8 cellular contexts compared by ENCODE assay signal in genomic region chr2:97870396-97870843, GRCh38.
A peak's percentile ranks its signal among the peaks of the same experiment; 100 is the strongest.
DNase-seq lines count a peak whose midpoint lies in the region; ATAC-seq and TF ChIP-seq lines count a peak whose summit lies in the region.

No MANE protein-coding gene starts in this region.

- no peaks in the 10 kb centered on the region for H3K27me3 ChIP-seq in OCI-LY3 (ENCODE audit: low read depth, low read length)
- H3K27me3 ChIP-seq in lung (ENCODE audit: control insufficient read depth, insufficient read depth) = no peaks in the 10 kb centered on the region
- no peaks in the 10 kb centered on the region for H3K27me3 ChIP-seq in upper lobe of left lung

- DNase-seq in AG10803 (ENCODE audit: low read depth) (peak; percentile 98), astrocyte of the spinal cord (ENCODE audit: low read depth, low spot score) (peak; percentile 92), lung (ENCODE audit: low spot score) (no peak), upper lobe of left lung (peak in 1 of 2 donors; percentile 40), NCI-H2196 (lab: John Stamatoyannopoulos, UW; ENCODE audit: unreplicated experiment) (no peak)

- peaks cover 66% of the 10 kb centered on the region for H3K79me2 ChIP-seq in OCI-LY3 (ENCODE audit: low read length)

- peaks cover 22% of the 10 kb centered on the region for H3K36me3 ChIP-seq in OCI-LY3 (replicated peaks; ENCODE audit: low read depth, low read length)
- no peaks in the 10 kb centered on the region for H3K36me3 ChIP-seq in lung (ENCODE audit: control insufficient read depth in 2 of 2, insufficient read depth in 2 of 2, low read length in 2 of 2)
- H3K36me3 ChIP-seq in upper lobe of left lung = no peaks in the 10 kb centered on the region

- H3K9ac ChIP-seq in OCI-LY3 (ENCODE audit: low read length) = no peak overlapping the region

- in situ Hi-C loops in astrocyte of the spinal cord (cut with HindIII; ENCODE audit: low sequenced_read_pairs) = no loop called here

- no peak for TF ChIP-seq EP300 in upper lobe of left lung (IDR thresholded peaks at IDR 0.05)

- ATAC-seq in GM18873 (IDR thresholded peaks at IDR 0.05; ENCODE audit: low FRiP score, unreplicated experiment) (peak; percentile 99), HG03095 (IDR thresholded peaks at IDR 0.05; ENCODE audit: unreplicated experiment) (peak; percentile 96), lung (ENCODE audit: insufficient read depth, low FRiP score) (peak; percentile 45), upper lobe of left lung (ENCODE audit: low FRiP score in 2 of 2) (peak; percentile 62 to 70)

- TF ChIP-seq CTCF in AG10803 (conservative IDR thresholded peaks at IDR 0.05; ENCODE audit: low read length) = no peak
- peak; percentile 17; the same call in 1 of the 2 replicates for TF ChIP-seq CTCF in OCI-LY3 (IDR thresholded peaks at IDR 0.05; ENCODE audit: low read depth, low read length)
- no peak for TF ChIP-seq CTCF in astrocyte of the spinal cord (IDR thresholded peaks at IDR 0.05; ENCODE audit: low read depth, low read length)
- TF ChIP-seq CTCF in lung (IDR thresholded peaks at IDR 0.05; ENCODE audit: control extremely low read depth, extremely low read depth) = no peak
- peak in 1 of 6 experiments; percentile 7 for TF ChIP-seq CTCF in upper lobe of left lung (IDR thresholded peaks at IDR 0.05)

- peaks cover 31% of the 10 kb centered on the region for H4K20me1 ChIP-seq in OCI-LY3 (ENCODE audit: insufficient read depth, low read length)

- no peak overlapping the region for H3K27ac ChIP-seq in OCI-LY3 (ENCODE audit: low read length)
- H3K27ac ChIP-seq in lung (ENCODE audit: low read depth in 1 of 2, low read length in 1 of 2) = peak overlapping the region in 1 of 2 donors; percentile 76
- peak overlapping the region in 3 of 4 donors; percentile 15 to 53 (median 36) for H3K27ac ChIP-seq in upper lobe of left lung

- 18 to 42% methylated on average over 4 of the region's 4 CpGs for whole genome bisulfite sequencing in lung, 2 donors
- WGBS in upper lobe of left lung, 2 donors = 34 to 45% methylated on average over 4 of the region's 4 CpGs

- H3K4me1 ChIP-seq in OCI-LY3 (ENCODE audit: low read length) (peaks cover 12% of the 10 kb centered on the region), lung (ENCODE audit: control insufficient read depth in 2 of 2, insufficient read depth in 2 of 2, low read length in 2 of 2) (peaks cover 8 to 27% of the 10 kb centered on the region in 2 donors), upper lobe of left lung (peaks cover 22 to 35% (median 30%) of the 10 kb centered on the region in 4 donors)

- H3K4me3 ChIP-seq in AG10803 (ENCODE audit: low read length) (no peak overlapping the region; the same call in 1 of the 2 replicates), OCI-LY3 (ENCODE audit: low read length) (no peak overlapping the region), astrocyte of the spinal cord (ENCODE audit: low read depth, low read length) (no peak overlapping the region), lung (no peak overlapping the region), upper lobe of left lung (no peak overlapping the region)

- no peak for TF ChIP-seq POLR2A in upper lobe of left lung (IDR thresholded peaks at IDR 0.05)

- H3K4me2 ChIP-seq in OCI-LY3 (ENCODE audit: low read length) = 0 out of 2 replicates have a peak overlapping the region, but pooled peaks have one; percentile 11

- no peak overlapping the region for H2AFZ ChIP-seq in OCI-LY3 (ENCODE audit: low read depth, low read length)

- no peaks in the 10 kb centered on the region for H3K9me3 ChIP-seq in OCI-LY3 (ENCODE audit: insufficient read depth, low read length)
- no peaks in the 10 kb centered on the region for H3K9me3 ChIP-seq in lung (ENCODE audit: control insufficient read depth in 2 of 2, insufficient read depth in 1 of 2, low read length in 1 of 2)
- H3K9me3 ChIP-seq in upper lobe of left lung = no peaks in the 10 kb centered on the region

Comparison
In these comparisons a context has a peak if more than half of its experiments do, and no peak if none do; other contexts are left out.
1. DNase-seq: peak in AG10803 (single experiment) and astrocyte of the spinal cord (single experiment); none in lung (single experiment) and NCI-H2196 (single experiment).
2. ATAC-seq: peak in every context shown above with its lines; median percentile 99 in GM18873; 96 in HG03095; 66 in upper lobe of left lung; 45 in lung.